28 cellular contexts compared by ENCODE assay signal in the genomic region with DNA sequence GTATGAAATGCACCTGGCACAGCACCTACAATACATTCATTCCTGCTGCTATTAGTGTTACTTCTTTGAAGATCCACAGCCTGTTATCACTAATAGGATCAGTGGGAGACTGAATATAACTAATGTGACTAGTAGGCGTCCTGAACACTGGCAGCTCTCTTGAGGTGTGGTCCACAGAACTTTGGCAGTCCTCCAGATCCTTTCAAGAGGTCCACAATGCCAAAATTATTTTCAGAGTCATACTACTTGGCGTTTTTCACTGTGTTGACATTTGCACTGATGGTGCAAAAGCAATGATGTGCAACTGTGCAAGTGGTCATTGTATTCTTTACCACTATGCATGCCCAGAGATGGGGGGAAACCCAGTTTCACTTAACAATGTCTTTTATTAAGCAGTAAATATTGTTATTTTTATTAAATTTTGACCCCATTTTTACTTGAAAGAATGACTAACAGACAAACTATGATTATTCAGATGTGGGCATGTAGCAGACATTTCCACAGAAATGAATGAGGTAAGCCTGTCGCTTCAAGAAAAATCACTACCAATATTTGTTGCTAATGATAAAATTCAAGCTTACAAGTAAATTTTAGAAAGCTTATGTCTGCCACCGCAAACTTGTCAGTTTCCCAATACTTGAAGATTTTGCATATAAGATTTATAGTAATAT. TPM values are rescaled to one million over a fixed set of nuclear protein-coding genes. Genes with fewer than 3 reads are reported as not detected.
DNase-seq lines count a peak whose midpoint lies in the region; ATAC-seq, FAIRE-seq and TF ChIP-seq lines count a peak whose summit lies in the region.
"Had no signal": no experiment of that assay in that cellular context is flagged by ENCODE, and none has a peak within 500 bp of the region (broad histone marks: within the 10 kb centered on the region; RNA-seq: fewer than 3 reads in every experiment).

No MANE protein-coding gene starts in this region.

- no peak overlapping the region for H3K4me3 Mint-ChIP-seq in activated T-helper 2 cell treated with anti-CD3 and anti-CD28 coated beads, Interferon-gamma antibody, Interleukin-2, Interleukin-4, amounts not matched to agents 10 μg/mL and 5 μg/mL and 100 μg/mL, durations not matched to agents 14 hours and 24 hours and 36 hours (ENCODE audit: low read depth)
- H3K4me3 Mint-ChIP-seq: dendritic cell treated with granulocyte-macrophage colony-stimulating factor and Interleukin-4, amounts not matched to agents 40 ng/mL and 50 ng/mL, for 4 days; mesothelial cell of epicardium; nephron; stimulated activated naive CD8-positive, alpha-beta T cell treated with anti-CD3 and anti-CD28 coated beads, Interleukin-15, amount 100 ng/mL, for 72 hours had no signal

- H3K4me1 ChIP-seq in heart right ventricle: peaks cover 11 to 35% (median 30%) of the 10 kb centered on the region in 9 donors
- no peaks in the 10 kb centered on the region for H3K4me1 ChIP-seq in kidney (ENCODE audit: control insufficient read depth in 1 of 2, insufficient read depth in 1 of 2, low read depth in 1 of 2, low read length in 2 of 2)
- H3K4me1 ChIP-seq: pancreas, right lobe of liver had no signal

- WGBS in heart right ventricle, 2 donors: 50 to 54% methylated on average over 4 of the region's 4 CpGs

- FAIRE-seq in kidney (lab: Jason Lieb, UNC): no peak

- H3K4me3 ChIP-seq in cardiac fibroblast (replicated peaks in 1 of 2; ENCODE audit: low read depth in 2 of 2, low read length in 2 of 2) (no peak overlapping the region), heart right ventricle (no peak overlapping the region), kidney (ENCODE audit: low read length in 2 of 2) (no peak overlapping the region)
- H3K4me3 ChIP-seq: BLaER1, cardiac muscle cell, gastrocnemius medialis, pancreas, right lobe of liver had no signal

- DNase-seq in Right ventricle myocardium inferior (ENCODE audit: missing footprints) (no peak), cardiac septum (ENCODE audit: low spot score) (no peak), cardiac fibroblast (ENCODE audit: low read depth in 2 of 2) (peak; percentile 12 to 41), heart right ventricle (peak in 1 of 2 donors; percentile 45), kidney (no peak), GDM1 (lab: John Stamatoyannopoulos, UW) (no peak)
- DNase-seq in activated T-helper 2 cell treated with anti-CD3 and anti-CD28 coated beads, Interferon-gamma antibody, Interleukin-2, Interleukin-4, amounts not matched to agents 10 μg/mL and 5 μg/mL and 100 μg/mL, durations not matched to agents 14 hours and 24 hours and 36 hours (ENCODE audit: low spot score): no peak
- DNase-seq: activated CD4-positive, alpha-beta T cell treated with anti-CD3 and anti-CD28 coated beads, Interleukin-2, amount 50 U/mL, for 4 hours; activated CD8-positive, alpha-beta memory T cell treated with anti-CD3 and anti-CD28 coated beads, Interleukin-2, amount 50 U/mL, for 4 hours; activated gamma-delta T cell; COR-L47; DND-41; gastrocnemius medialis; left colon; NCI-H1105; NCI-H510A; pancreas; right lobe of liver; stimulated activated naive CD8-positive, alpha-beta T cell treated with anti-CD3 and anti-CD28 coated beads, Interleukin-15, amount 100 ng/mL, for 72 hours; T-helper 9 cell; trophoblast cell had no signal

- H3K36me3 ChIP-seq in heart right ventricle (no peaks in the 10 kb centered on the region), kidney (ENCODE audit: control insufficient read depth in 1 of 2, insufficient read depth in 2 of 2, low read length in 2 of 2) (no peaks in the 10 kb centered on the region)
- H3K36me3 ChIP-seq: BLaER1, cardiac muscle cell, gastrocnemius medialis, pancreas, right lobe of liver had no signal

- H3K4me1 Mint-ChIP-seq in activated T-helper 2 cell treated with anti-CD3 and anti-CD28 coated beads, Interferon-gamma antibody, Interleukin-2, Interleukin-4, amounts not matched to agents 10 μg/mL and 5 μg/mL and 100 μg/mL, durations not matched to agents 14 hours and 24 hours and 36 hours (ENCODE audit: low read depth): no peaks in the 10 kb centered on the region
- H3K4me1 Mint-ChIP-seq: nephron; stimulated activated naive CD8-positive, alpha-beta T cell treated with anti-CD3 and anti-CD28 coated beads, Interleukin-15, amount 100 ng/mL, for 72 hours had no signal

- no peak for TF ChIP-seq CTCF in cardiac fibroblast (IDR thresholded peaks at IDR 0.05; ENCODE audit: low read depth, low read length)
- no peak for TF ChIP-seq CTCF in heart right ventricle (IDR thresholded peaks at IDR 0.05)
- no peak for TF ChIP-seq CTCF in kidney (IDR thresholded peaks at IDR 0.05; ENCODE audit: borderline replicate concordance, extremely low read depth, insufficient read depth)

- H3K9me3 Mint-ChIP-seq in activated T-helper 2 cell treated with anti-CD3 and anti-CD28 coated beads, Interferon-gamma antibody, Interleukin-2, Interleukin-4, amounts not matched to agents 10 μg/mL and 5 μg/mL and 100 μg/mL, durations not matched to agents 14 hours and 24 hours and 36 hours: no peaks in the 10 kb centered on the region
- H3K9me3 Mint-ChIP-seq: dendritic cell treated with granulocyte-macrophage colony-stimulating factor and Interleukin-4, amounts not matched to agents 40 ng/mL and 50 ng/mL, for 4 days; mesothelial cell of epicardium; nephron; stimulated activated naive CD8-positive, alpha-beta T cell treated with anti-CD3 and anti-CD28 coated beads, Interleukin-15, amount 100 ng/mL, for 72 hours had no signal

- no peaks in the 10 kb centered on the region for H3K27me3 ChIP-seq in heart right ventricle
- H3K27me3 ChIP-seq: BLaER1, cardiac muscle cell, gastrocnemius medialis, pancreas, right lobe of liver had no signal

- H3K9me3 ChIP-seq in heart right ventricle (no peaks in the 10 kb centered on the region), kidney (ENCODE audit: control insufficient read depth in 1 of 2, low read length in 2 of 2) (no peaks in the 10 kb centered on the region)
- H3K9me3 ChIP-seq: BLaER1, gastrocnemius medialis, pancreas, right lobe of liver had no signal

- no peak overlapping the region for H3K27ac Mint-ChIP-seq in activated T-helper 2 cell treated with anti-CD3 and anti-CD28 coated beads, Interferon-gamma antibody, Interleukin-2, Interleukin-4, amounts not matched to agents 10 μg/mL and 5 μg/mL and 100 μg/mL, durations not matched to agents 14 hours and 24 hours and 36 hours
- H3K27ac Mint-ChIP-seq: dendritic cell treated with granulocyte-macrophage colony-stimulating factor and Interleukin-4, amounts not matched to agents 40 ng/mL and 50 ng/mL, for 4 days; mesothelial cell of epicardium; nephron had no signal

- ATAC-seq in Right ventricle myocardium inferior (peak; percentile 17), heart right ventricle (peak in 6 of 8 donors; percentile 60 to 83 (median 68)), GM18519 (IDR thresholded peaks at IDR 0.05; ENCODE audit: low FRiP score, unreplicated experiment) (no peak)
- ATAC-seq: left colon; pancreas; right lobe of liver; stimulated activated naive CD8-positive, alpha-beta T cell treated with anti-CD3 and anti-CD28 coated beads, Interleukin-15, amount 100 ng/mL, for 72 hours had no signal

- H3K27me3 Mint-ChIP-seq in activated T-helper 2 cell treated with anti-CD3 and anti-CD28 coated beads, Interferon-gamma antibody, Interleukin-2, Interleukin-4, amounts not matched to agents 10 μg/mL and 5 μg/mL and 100 μg/mL, durations not matched to agents 14 hours and 24 hours and 36 hours (ENCODE audit: low read depth): peaks cover 13% of the 10 kb centered on the region
- H3K27me3 Mint-ChIP-seq: dendritic cell treated with granulocyte-macrophage colony-stimulating factor and Interleukin-4, amounts not matched to agents 40 ng/mL and 50 ng/mL, for 4 days had no signal

- H3K36me3 Mint-ChIP-seq in activated T-helper 2 cell treated with anti-CD3 and anti-CD28 coated beads, Interferon-gamma antibody, Interleukin-2, Interleukin-4, amounts not matched to agents 10 μg/mL and 5 μg/mL and 100 μg/mL, durations not matched to agents 14 hours and 24 hours and 36 hours (ENCODE audit: low read depth): no peaks in the 10 kb centered on the region
- H3K36me3 Mint-ChIP-seq: mesothelial cell of epicardium had no signal

- H3K27ac ChIP-seq in heart right ventricle (peak overlapping the region in 4 of 10 donors; percentile 53 to 72 (median 64)), kidney (ENCODE audit: low read depth in 2 of 2, low read length in 2 of 2) (no peak overlapping the region)
- H3K27ac ChIP-seq: BLaER1, cardiac muscle cell, HL-60, pancreas, right lobe of liver had no signal

- no peak overlapping the region for H3K9ac ChIP-seq in kidney (ENCODE audit: low read length in 2 of 2)
- H3K9ac ChIP-seq: BLaER1 had no signal

- intact Hi-C loops in Right ventricle myocardium inferior (cut with DNase I) (loop anchor here (2.0 kb wide), 1 partner anchor 49 kb away; a partner anchor contains a TSS), cardiac septum (cut with DNase I) (loop anchor here (10.0 kb wide), 1 partner anchor 131 kb away; no protein-coding TSS in a partner anchor), heart right ventricle (cut with DNase I) (loop anchor here in 1 of 10 donors (10.0 kb wide), 2 partner anchors 49 to 51 kb away; a partner anchor contains a TSS), kidney (cut with DNase I) (no loop called here)
- intact Hi-C loops in activated T-helper 2 cell treated with anti-CD3 and anti-CD28 coated beads, Interferon-gamma antibody, Interleukin-2, Interleukin-4, amounts not matched to agents 10 μg/mL and 5 μg/mL and 100 μg/mL, durations not matched to agents 14 hours and 24 hours and 36 hours (cut with micrococcal nuclease): no loop called here

RNA-seq across cellular contexts. Expression of a gene that starts 48.9 kb away (rescaled TPM):
- total RNA-seq in Right ventricle myocardium inferior (5.5 TPM), cardiac septum (2.6 TPM), heart right ventricle (1 to 10 TPM; 3.5 to 7.8 (median 4.5) TPM), kidney (5.0 TPM)
- polyA plus RNA-seq in heart right ventricle (1 to 10 TPM; 1.8 to 2.3 TPM), kidney (ENCODE audit: insufficient read depth, low read depth, low replicate concordance) (0.92 TPM)
- 0.21 and 0.30 TPM in 2 replicates for total RNA-seq in activated T-helper 2 cell treated with anti-CD3 and anti-CD28 coated beads, Interferon-gamma antibody, Interleukin-2, Interleukin-4, amounts not matched to agents 10 μg/mL and 5 μg/mL and 100 μg/mL, durations not matched to agents 14 hours and 24 hours and 36 hours

Comparison
In these comparisons a context has a peak if more than half of its experiments do, and no peak if none do; other contexts are left out.
1. DNase-seq: peak in cardiac fibroblast (2 of 2); none in Right ventricle myocardium inferior (single experiment), cardiac septum (single experiment), kidney (single experiment), GDM1 (single experiment) and activated T-helper 2 cell treated with anti-CD3 and anti-CD28 coated beads, Interferon-gamma antibody, Interleukin-2, Interleukin-4, amounts not matched to agents 10 μg/mL and 5 μg/mL and 100 μg/mL, durations not matched to agents 14 hours and 24 hours and 36 hours (single experiment).
2. intact Hi-C loops: an anchor here in Right ventricle myocardium inferior (2.0 kb wide) and cardiac septum (10.0 kb wide); none called in kidney and activated T-helper 2 cell treated with anti-CD3 and anti-CD28 coated beads, Interferon-gamma antibody, Interleukin-2, Interleukin-4, amounts not matched to agents 10 μg/mL and 5 μg/mL and 100 μg/mL, durations not matched to agents 14 hours and 24 hours and 36 hours.